1 cellular context compared by ENCODE assay signal in genomic region chr2:128381001-128381938, GRCh38.
TF ChIP-seq lines count a peak whose summit lies in the region.

No MANE protein-coding gene starts in this region.

TF ChIP-seq in HepG2, 621 proteins besides CTCF, POLR2A, EP300 and RAD21 (continued from another document and continues in another):
- TF ChIP-seq CBFB (CRISPR knock-in tag; IDR thresholded peaks at IDR 0.05) (peak; percentile 75), ZNF331 (CRISPR knock-in tag; IDR thresholded peaks at IDR 0.05) (peak; percentile 77), ZSCAN29 (CRISPR knock-in tag; conservative IDR thresholded peaks at IDR 0.05) (no peak; the same call in 1 of the 2 replicates), KLF13 (CRISPR knock-in tag; IDR thresholded peaks at IDR 0.05) (no peak; the same call in 1 of the 2 replicates), ZNF792 (CRISPR knock-in tag; IDR thresholded peaks at IDR 0.05) (peak; percentile 57; the same call in 1 of the 2 replicates), WIZ (CRISPR knock-in tag; IDR thresholded peaks at IDR 0.05) (no peak), ELK4 (CRISPR knock-in tag; IDR thresholded peaks at IDR 0.05; ENCODE audit: borderline replicate concordance) (no peak), FOSL2 (CRISPR knock-in tag; IDR thresholded peaks at IDR 0.05) (0 out of 2 replicates have a peak, but pooled peaks have one; percentile 46), HHEX (CRISPR knock-in tag; IDR thresholded peaks at IDR 0.05) (0 out of 2 replicates have a peak, but pooled peaks have one; percentile 7), DRAP1 (CRISPR knock-in tag; IDR thresholded peaks at IDR 0.05) (peak; percentile 59; the same call in 1 of the 2 replicates), ZNF619 (CRISPR knock-in tag; IDR thresholded peaks at IDR 0.05) (0 out of 2 replicates have a peak, but pooled peaks have one; percentile 45), ADNP (CRISPR knock-in tag; IDR thresholded peaks at IDR 0.05) (no peak), TCF12 (IDR thresholded peaks at IDR 0.05) (no peak), TCF12 (CRISPR knock-in tag; IDR thresholded peaks at IDR 0.05) (no peak; the same call in 1 of the 2 replicates), SUZ12 (IDR thresholded peaks at IDR 0.05; ENCODE audit: low read depth, low read length) (no peak), ZIK1 (CRISPR knock-in tag; IDR thresholded peaks at IDR 0.05; ENCODE audit: borderline replicate concordance, low read depth) (no peak; the same call in 1 of the 2 replicates), STAT6 (CRISPR knock-in tag; IDR thresholded peaks at IDR 0.05; ENCODE audit: borderline replicate concordance) (no peak), ZBTB38 (CRISPR knock-in tag; IDR thresholded peaks at IDR 0.05) (peak; percentile 92), MXI1 (IDR thresholded peaks at IDR 0.05; ENCODE audit: borderline replicate concordance, low read depth, low read length) (0 out of 3 replicates have a peak, but pooled peaks have one; percentile 49), SMC3 (IDR thresholded peaks at IDR 0.05; ENCODE audit: low read length) (no peak), MLX (CRISPR knock-in tag; IDR thresholded peaks at IDR 0.05) (peak; percentile 68; the same call in 1 of the 2 replicates), DDIT3 (CRISPR knock-in tag; IDR thresholded peaks at IDR 0.05) (no peak), ZNF766 (CRISPR knock-in tag; IDR thresholded peaks at IDR 0.05; ENCODE audit: borderline replicate concordance) (no peak), CEBPZ (IDR thresholded peaks at IDR 0.05; ENCODE audit: low read length) (no peak), U2AF1 (optimal IDR thresholded peaks at IDR 0.05; ENCODE audit: low read depth, low read length) (no peak), CENPT (CRISPR knock-in tag; IDR thresholded peaks at IDR 0.05; ENCODE audit: low read depth) (0 out of 2 replicates have a peak, but pooled peaks have one; percentile 30), NR0B2 (CRISPR knock-in tag; IDR thresholded peaks at IDR 0.05) (0 out of 2 replicates have a peak, but pooled peaks have one; percentile 10), TFE3 (CRISPR knock-in tag; IDR thresholded peaks at IDR 0.05) (peak; percentile 59; the same call in 1 of the 2 replicates), FOXM1 (CRISPR knock-in tag; IDR thresholded peaks at IDR 0.05) (no peak), DMTF1 (CRISPR knock-in tag; IDR thresholded peaks at IDR 0.05) (no peak), ZNF577 (CRISPR knock-in tag; IDR thresholded peaks at IDR 0.05; ENCODE audit: borderline replicate concordance, low read depth) (no peak), ZNF121 (CRISPR knock-in tag; IDR thresholded peaks at IDR 0.05) (peak; percentile 30; the same call in 1 of the 2 replicates), ZNF367 (CRISPR knock-in tag; IDR thresholded peaks at IDR 0.05; ENCODE audit: borderline replicate concordance) (no peak), ELF4 (CRISPR knock-in tag; IDR thresholded peaks at IDR 0.05; ENCODE audit: borderline replicate concordance) (no peak), HNF1B (CRISPR knock-in tag; IDR thresholded peaks at IDR 0.05) (peak; percentile 61; the same call in 1 of the 2 replicates), ARID2 (CRISPR knock-in tag; IDR thresholded peaks at IDR 0.05; ENCODE audit: borderline replicate concordance) (no peak), PBX3 (CRISPR knock-in tag; IDR thresholded peaks at IDR 0.05; ENCODE audit: borderline replicate concordance) (no peak), NFIB (CRISPR knock-in tag; IDR thresholded peaks at IDR 0.05; ENCODE audit: borderline replicate concordance) (no peak), GATAD2A (CRISPR knock-in tag; IDR thresholded peaks at IDR 0.05) (peak; percentile 79), NFE2L2 (IDR thresholded peaks at IDR 0.05; ENCODE audit: low read length) (no peak), BRCA1 (CRISPR knock-in tag; IDR thresholded peaks at IDR 0.05) (no peak), RFX3 (CRISPR knock-in tag; IDR thresholded peaks at IDR 0.05) (no peak), MTA3 (CRISPR knock-in tag; IDR thresholded peaks at IDR 0.05) (no peak)
